Comparison of ENCODE assay signal across 25 cellular contexts in the genomic region with DNA sequence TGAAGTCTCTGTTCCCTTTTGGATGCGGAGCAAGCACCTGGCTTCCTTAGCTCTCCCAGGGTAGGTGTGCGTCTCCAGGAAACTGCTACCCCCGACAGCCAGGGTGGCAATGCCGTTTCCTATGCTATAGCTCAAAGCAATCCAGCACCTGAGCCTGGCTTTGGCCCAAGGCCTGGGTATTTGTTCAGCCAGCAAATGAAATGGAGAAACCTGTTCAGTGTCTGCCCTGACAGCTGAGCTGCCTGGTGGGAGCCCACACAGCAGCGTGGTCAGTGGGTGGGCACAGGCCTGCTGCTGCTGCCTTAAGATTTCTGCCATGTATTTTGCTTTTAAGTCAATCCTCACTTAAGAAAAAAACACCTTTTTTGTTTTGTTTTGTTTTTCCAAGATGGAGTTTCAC. TPM values are rescaled to one million over a fixed set of nuclear protein-coding genes. Genes with fewer than 3 reads are reported as not detected.
DNase-seq lines count a peak whose midpoint lies in the region; ATAC-seq and TF ChIP-seq lines count a peak whose summit lies in the region.
"Had no signal": no experiment of that assay in that cellular context is flagged by ENCODE, and none has a peak within 500 bp of the region (broad histone marks: within the 10 kb centered on the region; RNA-seq: fewer than 3 reads in every experiment).

No MANE protein-coding gene starts in this region.

- H3K36me3 ChIP-seq in RWPE2 (ENCODE audit: low read depth), result peaks cover 33% of the 10 kb centered on the region

- no peak overlapping the region for H3K4me3 ChIP-seq in RWPE2 (ENCODE audit: severe bottlenecking)
- H3K4me3 ChIP-seq: GM12878, heart right ventricle had no signal

- no peak for TF ChIP-seq CTCF in C4-2B (conservative IDR thresholded peaks at IDR 0.05)
- TF ChIP-seq CTCF in RWPE2 (IDR thresholded peaks at IDR 0.05; ENCODE audit: poor library complexity, severe bottlenecking), result no peak

- H3K27ac ChIP-seq in C4-2B (peak overlapping the region; percentile 90), RWPE2 (ENCODE audit: poor library complexity, severe bottlenecking) (no peak overlapping the region)
- H3K27ac ChIP-seq: heart right ventricle had no signal

- no peaks in the 10 kb centered on the region for H3K9me3 ChIP-seq in RWPE2 (ENCODE audit: severe bottlenecking)
- H3K9me3 ChIP-seq: heart right ventricle had no signal

- peak; percentile 9; the same call in 1 of the 3 replicates for ATAC-seq in RWPE2 (ENCODE audit: low read depth)
- no peak for ATAC-seq in GM19324 (IDR thresholded peaks at IDR 0.05; ENCODE audit: low FRiP score, unreplicated experiment)
- ATAC-seq in GM21717 (IDR thresholded peaks at IDR 0.05; ENCODE audit: unreplicated experiment), result no peak
- no peak for ATAC-seq in GM18517 (IDR thresholded peaks at IDR 0.05; ENCODE audit: unreplicated experiment)
- ATAC-seq: GM12878, left cardiac atrium, natural killer cell had no signal

- no peaks in the 10 kb centered on the region for H3K27me3 ChIP-seq in RWPE2 (ENCODE audit: insufficient read depth, poor library complexity, severe bottlenecking)
- H3K27me3 ChIP-seq: heart right ventricle had no signal

- DNase-seq in NCI-H1092 treated with DMSO at 0.1 percent for 48 hours (lab: John Stamatoyannopoulos, UW) (peak; percentile 38), RWPE2 (ENCODE audit: low spot score) (peak; percentile 71), mesenteric fat pad (ENCODE audit: low spot score) (peak; percentile 12)
- DNase-seq in activated CD4-positive, alpha-beta T cell treated with anti-CD3 and anti-CD28 coated beads, Interleukin-2, amount 50 U/mL, for 4 hours, result no peak
- DNase-seq: ACHN; activated CD4-positive, alpha-beta T cell treated with anti-CD3 and anti-CD28 coated beads, Interleukin-2, amount 10 ng/mL, durations not matched to agents 24 days and 14 days; activated naive CD8-positive, alpha-beta T cell treated with anti-CD3 and anti-CD28 coated beads, Interleukin-2, amount 10 ng/mL, durations not matched to agents 7 days and 5 days; effector memory CD4-positive, alpha-beta T cell; erythroblast; heart right ventricle; Kasumi-1; left cardiac atrium; natural killer cell; NCI-H187; NCI-H510A; retina; stimulated activated CD4-positive, alpha-beta T cell treated with anti-CD3 and anti-CD28 coated beads, Interleukin-12 subunit alpha, Interleukin-12 subunit beta, amount 100 ng/mL, for 4 hours; stimulated activated CD4-positive, alpha-beta T cell treated with anti-CD3 and anti-CD28 coated beads, Interleukin-4, amount 100 ng/mL, for 4 hours; stimulated activated naive CD4-positive, alpha-beta T cell; T-helper 2 cell had no signal

- no peaks in the 10 kb centered on the region for H3K4me1 ChIP-seq in RWPE2 (ENCODE audit: insufficient read depth, poor library complexity, severe bottlenecking)

RNA-seq across cellular contexts. Expression of a gene that starts 13.7 kb away (rescaled TPM):
- total RNA-seq in mesenteric fat pad, result 4.9 TPM

RNA-seq across cellular contexts. Expression of a gene that starts 34.6 kb away (rescaled TPM):
- total RNA-seq in mesenteric fat pad, result 59.9 TPM

Comparison
In these comparisons a context has a peak if more than half of its experiments do, and no peak if none do; other contexts are left out.
1. DNase-seq: peak in NCI-H1092 treated with DMSO at 0.1 percent for 48 hours (single experiment), RWPE2 (single experiment) and mesenteric fat pad (single experiment); none in activated CD4-positive, alpha-beta T cell treated with anti-CD3 and anti-CD28 coated beads, Interleukin-2, amount 50 U/mL, for 4 hours (0 of 2).